ENCODE assay signal across 21 cellular contexts in the genomic region with DNA sequence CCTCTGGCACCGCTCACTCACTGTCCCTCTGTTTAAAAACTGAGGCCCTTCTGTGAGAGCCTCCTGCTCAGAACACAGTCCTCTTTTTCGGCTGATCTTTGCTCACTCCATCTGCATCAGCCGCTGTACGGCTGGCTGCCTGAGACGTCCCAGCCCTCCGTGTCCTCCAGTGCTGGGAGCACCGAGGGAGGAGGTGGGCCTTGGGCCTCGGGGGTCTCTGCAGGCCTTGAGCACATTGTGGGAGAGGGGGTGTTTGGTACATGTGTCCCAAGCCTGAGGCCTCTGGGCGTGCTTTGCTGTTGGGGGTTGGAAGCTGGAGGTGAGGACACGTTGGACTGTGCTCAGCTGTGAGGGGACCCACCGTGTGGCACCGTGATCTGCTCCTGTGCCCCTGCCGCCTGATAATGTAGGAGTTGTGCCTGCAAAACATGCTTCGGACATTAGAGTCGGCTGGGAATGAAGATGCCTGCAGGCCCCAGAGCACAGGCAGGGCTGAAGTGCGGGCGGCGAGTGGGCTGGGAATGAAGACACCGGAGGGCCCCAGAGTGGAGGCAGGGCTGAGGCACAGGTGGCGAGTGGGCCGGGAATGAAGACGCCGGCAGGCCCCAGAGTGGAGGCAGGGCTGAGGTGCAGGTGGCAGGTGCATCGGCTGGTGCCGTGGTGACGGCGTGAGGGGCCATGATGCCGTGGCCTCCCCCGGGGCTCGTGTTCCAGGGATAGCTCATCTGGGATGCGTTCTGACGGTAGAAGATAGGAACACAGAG. TPM values are rescaled to one million over a fixed set of nuclear protein-coding genes. Genes with fewer than 3 reads are reported as not detected.
DNase-seq lines count a peak whose midpoint lies in the region; ATAC-seq and TF ChIP-seq lines count a peak whose summit lies in the region.
"Had no signal": no experiment of that assay in that cellular context is flagged by ENCODE, and none has a peak within 500 bp of the region (broad histone marks: within the 10 kb centered on the region; RNA-seq: fewer than 3 reads in every experiment).

No MANE protein-coding gene starts in this region.

- no peak for TF ChIP-seq EP300 in SK-N-SH (IDR thresholded peaks at IDR 0.05; ENCODE audit: borderline replicate concordance in 1 of 2, low read depth in 1 of 2, low read length in 1 of 2)

- no peaks in the 10 kb centered on the region for H3K9me2 ChIP-seq in SK-N-SH

- peaks cover 5% of the 10 kb centered on the region for H3K36me3 Mint-ChIP-seq in nephron (ENCODE audit: low read depth)
- H3K36me3 Mint-ChIP-seq in type B pancreatic cell: no peaks in the 10 kb centered on the region
- H3K36me3 Mint-ChIP-seq: CD4-positive, alpha-beta memory T cell had no signal

- H3K9me3 ChIP-seq in SK-N-SH: no peaks in the 10 kb centered on the region
- H3K9me3 ChIP-seq: BE2C had no signal

- TF ChIP-seq CTCF in SK-N-SH (IDR thresholded peaks at IDR 0.05): no peak
- TF ChIP-seq CTCF in nephron (IDR thresholded peaks at IDR 0.05; ENCODE audit: unreplicated experiment in 3 of 3): no peak
- TF ChIP-seq CTCF in type B pancreatic cell (conservative IDR thresholded peaks at IDR 0.05): no peak

- ATAC-seq in SK-N-SH treated with all-trans-retinoic acid at 6 μM for 48 hours (no peak), HG02973 (IDR thresholded peaks at IDR 0.05; ENCODE audit: unreplicated experiment) (no peak)
- ATAC-seq: HCT116, K562 had no signal

- H3K36me3 ChIP-seq in SK-N-SH (replicated peaks in 1 of 2; ENCODE audit: control insufficient read depth in 1 of 2, insufficient read depth in 2 of 2, low read length in 1 of 2): no peaks in the 10 kb centered on the region
- H3K36me3 ChIP-seq: BE2C had no signal

- H3K4me2 ChIP-seq in SK-N-SH: no peak overlapping the region

- CTCF ChIA-PET in SK-N-SH (lab: Yijun Ruan, JAX): interaction anchor here (1.5 to 3.7 kb wide), 6 partner anchors 19 to 100 kb away, joined by 3 to 70 read pairs (median 15); partner anchors contain the start of gene MCF2L

- DNase-seq in SK-N-SH (peak; percentile 49), caudate nucleus (lab: John Stamatoyannopoulos, UW) (peak in 1 of 61 donors; percentile 11), type B pancreatic cell (ENCODE audit: extremely low spot score, unreplicated experiment) (no peak), NCI-H2227 (lab: John Stamatoyannopoulos, UW; ENCODE audit: unreplicated experiment) (no peak)
- no peak for DNase-seq in stimulated activated CD4-positive, alpha-beta T cell treated with anti-CD3 and anti-CD28 coated beads, Interleukin-1b, Interleukin-23, amount 100 ng/mL, for 48 hours
- DNase-seq: BE2C; Calu3; CD4-positive, alpha-beta memory T cell; GF-D8; GM23248; NCI-H1105; NCI-H1694 treated with DMSO at 0.1 percent for 48 hours; NCI-H446 treated with DMSO at 0.1 percent for 48 hours; NCI-H774; Right ventricle myocardium superior had no signal

- H3K4me3 Mint-ChIP-seq in nephron: peak overlapping the region; percentile 34 to 86 (median 46)
- H3K4me3 Mint-ChIP-seq in type B pancreatic cell: peak overlapping the region; percentile 22

- H3K79me2 ChIP-seq in SK-N-SH (ENCODE audit: insufficient read depth): no peaks in the 10 kb centered on the region

- no peaks in the 10 kb centered on the region for H3F3A ChIP-seq in SK-N-SH (replicated peaks; ENCODE audit: insufficient read depth)

- peaks cover 4% of the 10 kb centered on the region; the same call in 1 of the 2 replicates for H3K27me3 ChIP-seq in SK-N-SH (ENCODE audit: insufficient read depth)
- H3K27me3 ChIP-seq: BE2C had no signal

- WGBS in SK-N-SH (ENCODE audit: low lambda C conversion rate): 79% methylated on average over 29 of the region's 32 CpGs

- no peak overlapping the region for H2AFZ ChIP-seq in SK-N-SH (ENCODE audit: low read depth)
- H2AFZ ChIP-seq: GM23248 had no signal

- H3K9me3 Mint-ChIP-seq in nephron: no peaks in the 10 kb centered on the region
- no peaks in the 10 kb centered on the region for H3K9me3 Mint-ChIP-seq in type B pancreatic cell

- no peak for TF ChIP-seq RAD21 in SK-N-SH (IDR thresholded peaks at IDR 0.05; ENCODE audit: low read length)

- H3K27ac ChIP-seq in SK-N-SH (ENCODE audit: low read depth in 2 of 2, low read length in 1 of 2) (peak overlapping the region in 1 of 2 experiments; percentile 91; a peak in 2 of 4 replicates), caudate nucleus (ENCODE audit: low read depth, low read length) (peak overlapping the region; percentile 8)
- H3K27ac ChIP-seq: GM23248, SK-N-MC had no signal

- H3K27ac Mint-ChIP-seq in nephron (peak overlapping the region; percentile 33 to 70 (median 58)), type B pancreatic cell (no peak overlapping the region)
- H3K27ac Mint-ChIP-seq: CD4-positive, alpha-beta memory T cell had no signal

- H3K4me1 Mint-ChIP-seq in nephron (peaks cover 35% of the 10 kb centered on the region), type B pancreatic cell (ENCODE audit: unreplicated experiment) (peaks cover 38% of the 10 kb centered on the region)

- no peak overlapping the region for H3K9ac ChIP-seq in SK-N-SH
- H3K9ac ChIP-seq: GM23248 had no signal

- H3K27me3 Mint-ChIP-seq in nephron (ENCODE audit: low read depth) (peaks cover 18% of the 10 kb centered on the region), type B pancreatic cell (no peaks in the 10 kb centered on the region)

- H3K4me3 ChIP-seq in SK-N-SH (ENCODE audit: low read depth in 2 of 2, low read length in 1 of 2): no peak overlapping the region
- H3K4me3 ChIP-seq: GM23248, K562, SK-N-MC had no signal

- POLR2A ChIA-PET in SK-N-SH (lab: Yijun Ruan, JAX): interaction anchor here (4.2 kb wide), 1 partner anchor 30 kb away, joined by 34 read pairs; the partner anchor contains the start of gene MCF2L

- H4K20me1 ChIP-seq in SK-N-SH (ENCODE audit: insufficient read depth): no peaks in the 10 kb centered on the region

- peaks cover 0 to 47% of the 10 kb centered on the region in 2 experiments; a peak in 2 of 4 replicates for H3K4me1 ChIP-seq in SK-N-SH (ENCODE audit: control insufficient read depth in 1 of 2, insufficient read depth in 2 of 2, low read depth in 1 of 2, low read length in 1 of 2)

TF ChIP-seq in SK-N-SH, 30 proteins besides CTCF, POLR2A, EP300 and RAD21 (continues in another document):
- TF ChIP-seq POLR2AphosphoS5 (IDR thresholded peaks at IDR 0.05; ENCODE audit: low read depth, low read length): no peak
- TF ChIP-seq USF1 (IDR thresholded peaks at IDR 0.05; ENCODE audit: borderline replicate concordance, low read depth): no peak
- TF ChIP-seq JUND (IDR thresholded peaks at IDR 0.05): no peak
- TF ChIP-seq, protein P1, sequence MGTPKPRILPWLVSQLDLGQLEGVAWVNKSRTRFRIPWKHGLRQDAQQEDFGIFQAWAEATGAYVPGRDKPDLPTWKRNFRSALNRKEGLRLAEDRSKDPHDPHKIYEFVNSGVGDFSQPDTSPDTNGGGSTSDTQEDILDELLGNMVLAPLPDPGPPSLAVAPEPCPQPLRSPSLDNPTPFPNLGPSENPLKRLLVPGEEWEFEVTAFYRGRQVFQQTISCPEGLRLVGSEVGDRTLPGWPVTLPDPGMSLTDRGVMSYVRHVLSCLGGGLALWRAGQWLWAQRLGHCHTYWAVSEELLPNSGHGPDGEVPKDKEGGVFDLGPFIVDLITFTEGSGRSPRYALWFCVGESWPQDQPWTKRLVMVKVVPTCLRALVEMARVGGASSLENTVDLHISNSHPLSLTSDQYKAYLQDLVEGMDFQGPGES (IDR thresholded peaks at IDR 0.05; ENCODE audit: low read depth, low read length): no peak
- TF ChIP-seq YY1 (IDR thresholded peaks at IDR 0.05; ENCODE audit: low read depth): no peak

TF ChIP-seq in SK-N-SH treated with all-trans-retinoic acid at 6 μM for 48 hours, 23 proteins besides CTCF, POLR2A, EP300 and RAD21:
- TF ChIP-seq PATZ1 (CRISPR knock-in tag; IDR thresholded peaks at IDR 0.05; ENCODE audit: borderline replicate concordance): no peak

RNA-seq across cellular contexts. Expression of gene MCF2L, which starts 30.6 kb away (rescaled TPM):
- 0.56 and 1.1 TPM in 2 replicates for polyA plus RNA-seq in SK-N-SH (2012; rRNA removed)
- polyA plus RNA-seq in SK-N-SH (2012; cell fraction: cytosol; rRNA removed): 0.58 and 1.00 TPM in 2 replicates
- polyA plus RNA-seq in SK-N-SH (2012; cell fraction: nucleus; rRNA removed): 2.7 and 4.1 TPM in 2 replicates
- total RNA-seq in type B pancreatic cell (ENCODE audit: low replicate concordance): 37.3 and 46.9 TPM in 2 replicates
- total RNA-seq: GM23248 had no signal
- polyA plus RNA-seq: GM23248 had no signal
